ENCODE assay signal across 37 cellular contexts in the genomic region with DNA sequence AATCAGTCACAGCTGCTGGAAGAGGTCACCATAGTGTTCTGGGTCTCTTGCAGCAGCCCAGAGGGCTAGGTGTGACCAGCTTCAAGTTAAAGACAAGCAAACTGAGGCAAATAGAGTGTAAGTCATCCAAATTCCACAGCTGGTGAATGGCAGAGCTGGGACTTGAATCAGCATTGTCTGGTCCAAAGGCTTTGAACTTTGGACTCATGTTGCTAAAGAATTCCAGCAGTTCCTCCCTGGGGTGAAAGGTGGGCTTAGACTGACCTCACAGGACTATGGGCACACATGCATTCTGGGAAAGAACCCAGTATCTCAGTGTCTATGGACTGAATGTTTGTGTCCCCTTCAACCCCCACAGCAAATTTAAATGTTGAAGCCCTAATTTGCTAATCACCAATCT. TPM values are rescaled to one million over a fixed set of nuclear protein-coding genes. Genes with fewer than 3 reads are reported as not detected.
"Had no signal": no experiment of that assay in that cellular context is flagged by ENCODE, and none has a peak within 500 bp of the region (broad histone marks: within the 10 kb centered on the region; RNA-seq: fewer than 3 reads in every experiment).

No MANE protein-coding gene starts in this region.

- ATAC-seq: activated naive CD4-positive, alpha-beta T cell treated with anti-CD3 and anti-CD28 coated beads, Interleukin-2, amount 50 U/mL, for 72 hours; activated naive CD8-positive, alpha-beta T cell treated with anti-CD3 and anti-CD28 coated beads, Interleukin-2, amount 50 U/mL, for 24 hours; activated T-cell treated with anti-CD3 and anti-CD28 coated beads, Interleukin-2, amount 50 U/mL, for 4 hours; activated T-cell treated with anti-CD3 and anti-CD28 coated beads, Interleukin-2, amount 50 U/mL, for 72 hours; activated T-helper 17 cell treated with anti-CD3 and anti-CD28 coated beads, Interleukin-2, amount 50 U/mL, for 72 hours; body of pancreas had no signal

- FAIRE-seq: astrocyte, bronchial epithelial cell had no signal

- H3K27ac ChIP-seq: adrenal gland, ascending aorta, body of pancreas, brain microvascular endothelial cell, breast epithelium, cardiac muscle cell had no signal

- H3K4me3 ChIP-seq: adrenal gland, ascending aorta, body of pancreas, breast epithelium, cardiac muscle cell had no signal

- H3K4me1 ChIP-seq: adrenal gland, ascending aorta, body of pancreas, breast epithelium had no signal

- H3K27me3 ChIP-seq: ascending aorta, body of pancreas, brain microvascular endothelial cell, cardiac muscle cell had no signal

- H3K9me3 ChIP-seq: adrenal gland, ascending aorta, body of pancreas, breast epithelium had no signal

- DNase-seq: activated effector memory CD4-positive, alpha-beta T cell treated with anti-CD3 and anti-CD28 coated beads, Interleukin-2, amount 50 U/mL, for 16 hours; activated effector memory CD4-positive, alpha-beta T cell treated with Interleukin-2 at 50 U/mL for 16 hours; activated gamma-delta T cell; activated gamma-delta T cell treated with Interleukin-2 at 50 U/mL for 16 hours; activated naive CD4-positive, alpha-beta T cell; activated naive CD4-positive, alpha-beta T cell treated with anti-CD3 and anti-CD28 coated beads for 36 hours; activated naive CD4-positive, alpha-beta T cell treated with anti-CD3 and anti-CD28 coated beads, Interleukin-2, amount 10 ng/mL, durations not matched to agents 7 days and 5 days; activated naive CD4-positive, alpha-beta T cell treated with anti-CD3 and anti-CD28 coated beads, Interleukin-2, amount 50 U/mL, for 16 hours; activated naive CD4-positive, alpha-beta T cell treated with Interleukin-2 at 50 U/mL for 16 hours; activated naive CD8-positive, alpha-beta T cell treated with anti-CD3 and anti-CD28 coated beads for 36 hours; activated naive CD8-positive, alpha-beta T cell treated with anti-CD3 and anti-CD28 coated beads, Interleukin-2, amount 10 ng/mL, durations not matched to agents 7 days and 5 days; activated naive CD8-positive, alpha-beta T cell treated with anti-CD3 and anti-CD28 coated beads, Interleukin-2, amount 50 U/mL, for 24 hours; activated T-cell treated with anti-CD3 and anti-CD28 coated beads, Interleukin-2, amount 50 U/mL, for 24 hours; activated T-cell treated with anti-CD3 and anti-CD28 coated beads, Interleukin-2, amount 50 U/mL, for 4 hours; activated T-cell treated with anti-CD3 and anti-CD28 coated beads, Interleukin-2, amount 50 U/mL, for 48 hours; activated T-cell treated with anti-CD3 and anti-CD28 coated beads, Interleukin-2, amount 50 U/mL, for 72 hours; adrenal gland; amniotic stem cell; amygdala; anterior cingulate cortex; aorta; body of pancreas; brain microvascular endothelial cell; caudate nucleus; central memory CD4-positive, alpha-beta T cell; cerebellar nuclear complex had no signal

- H3K36me3 ChIP-seq: adrenal gland, ascending aorta, brain microvascular endothelial cell, breast epithelium, cardiac muscle cell had no signal

RNA-seq across cellular contexts. Expression of gene TUNAR, which starts 54.8 kb away (rescaled TPM):
- total RNA-seq: activated naive CD4-positive, alpha-beta T cell treated with anti-CD3 and anti-CD28 coated beads for 36 hours; activated naive CD4-positive, alpha-beta T cell treated with anti-CD3 and anti-CD28 coated beads, Interleukin-2, amount 50 U/mL, for 72 hours; activated naive CD8-positive, alpha-beta T cell treated with anti-CD3 and anti-CD28 coated beads for 36 hours; activated naive CD8-positive, alpha-beta T cell treated with anti-CD3 and anti-CD28 coated beads, Interleukin-2, amount 10 ng/mL, durations not matched to agents 7 days and 5 days; activated T-cell treated with anti-CD3 and anti-CD28 coated beads, Interleukin-2, amount 50 U/mL, for 4 hours; activated T-cell treated with anti-CD3 and anti-CD28 coated beads, Interleukin-2, amount 50 U/mL, for 72 hours; activated T-helper 1 cell treated with anti-CD3 and anti-CD28 coated beads, Interleukin-12 subunit alpha, Interleukin-12 subunit beta, Interleukin-2, Interleukin-4 antibody, amounts not matched to agents 30 ng/mL and 10 ng/mL and 1 ng/mL, durations not matched to agents 14 hours and 24 hours and 36 hours; activated T-helper 17 cell treated with anti-CD3 and anti-CD28 coated beads, Interleukin-2, amount 50 U/mL, for 72 hours; activated T-helper 2 cell treated with anti-CD3 and anti-CD28 coated beads, Interferon-gamma antibody, Interleukin-2, Interleukin-4, amounts not matched to agents 10 μg/mL and 5 μg/mL and 100 μg/mL, durations not matched to agents 14 hours and 24 hours and 36 hours; adrenal gland; aorta; ascending aorta; bronchial epithelial cell; cardiac septum; chondrocyte had no signal
- polyA plus RNA-seq: adrenal gland, aorta had no signal
